ENCODE assay signal across 8 cellular contexts in genomic region chr22:46035742-46036557, GRCh38. TPM values are rescaled to one million over a fixed set of nuclear protein-coding genes. Genes with fewer than 3 reads are reported as not detected.
A peak's percentile ranks its signal among the peaks of the same experiment; 100 is the strongest.
DNase-seq lines count a peak whose midpoint lies in the region; ATAC-seq and TF ChIP-seq lines count a peak whose summit lies in the region.

No MANE protein-coding gene starts in this region.

- peak; percentile 97 for DNase-seq in NCI-H1105 treated with DMSO at 0.1 percent for 48 hours (lab: John Stamatoyannopoulos, UW)
- peak; percentile 81 to 94 for DNase-seq in SW 1271 (lab: John Stamatoyannopoulos, UW)
- DNase-seq in adipocyte (ENCODE audit: low read depth) = peak; percentile 100
- peak; percentile 100 for DNase-seq in cardiac muscle cell (ENCODE audit: low read depth in 1 of 2, low spot score in 1 of 2)
- peak; percentile 100 for DNase-seq in trophoblast cell
- peak; percentile 98 to 99 for DNase-seq in tibial nerve (ENCODE audit: low spot score in 2 of 2)

- H2AK5ac ChIP-seq in trophoblast cell (ENCODE audit: low read length) = peak overlapping the region; percentile 77

- H3K14ac ChIP-seq in trophoblast cell (ENCODE audit: low read length) = peak overlapping the region; percentile 86

- peak overlapping the region; percentile 78 for H3K4ac ChIP-seq in trophoblast cell (ENCODE audit: low read depth, low read length)

- H3K4me3 ChIP-seq in GM12875 (ENCODE audit: low read depth, low read length) (peak overlapping the region; percentile 68), adipocyte (ENCODE audit: low read length) (peak overlapping the region; percentile 91), cardiac muscle cell (peak overlapping the region; percentile 67), trophoblast cell (ENCODE audit: low read depth, low read length) (peak overlapping the region; percentile 76), tibial nerve (peak overlapping the region; percentile 65 to 95 (median 91))

- H3K18ac ChIP-seq in trophoblast cell (ENCODE audit: low read length) = peak overlapping the region; percentile 73

- H3K79me1 ChIP-seq in trophoblast cell (ENCODE audit: low read length) = peaks cover 3% of the 10 kb centered on the region

- TF ChIP-seq CTCF in GM12875 (IDR thresholded peaks at IDR 0.05; ENCODE audit: borderline replicate concordance, insufficient read depth, low read depth, low read length) (no peak), cardiac muscle cell (IDR thresholded peaks at IDR 0.05; ENCODE audit: low read depth, low read length) (no peak), tibial nerve (IDR thresholded peaks at IDR 0.05) (peak in 2 of 5 experiments; percentile 29 to 50)

- ATAC-seq in HG02623 (IDR thresholded peaks at IDR 0.05; ENCODE audit: unreplicated experiment) = peak; percentile 93

- TF ChIP-seq POLR2A in tibial nerve (IDR thresholded peaks at IDR 0.05) = peak; percentile 96 to 98

- H4K8ac ChIP-seq in trophoblast cell (ENCODE audit: low read depth, low read length) = peak overlapping the region; percentile 99

- H2AFZ ChIP-seq in trophoblast cell (ENCODE audit: insufficient read depth, low read length, poor library complexity) = peak overlapping the region; percentile 84

- H3K27ac ChIP-seq in cardiac muscle cell (peak overlapping the region; percentile 85), trophoblast cell (ENCODE audit: low read depth, low read length) (peak overlapping the region; percentile 57), tibial nerve (peak overlapping the region; percentile 91 to 99 (median 98))

- peak overlapping the region; percentile 34 for H2BK5ac ChIP-seq in trophoblast cell (ENCODE audit: low read depth, low read length, poor library complexity)

- H3K4me1 ChIP-seq in adipocyte (ENCODE audit: control insufficient read depth, insufficient read depth, low read length) (peaks cover 36% of the 10 kb centered on the region), cardiac muscle cell (ENCODE audit: low read depth) (no peaks in the 10 kb centered on the region), trophoblast cell (ENCODE audit: control insufficient read depth in 1 of 2, insufficient read depth in 2 of 2, low read length in 2 of 2) (peaks cover 5 to 6% of the 10 kb centered on the region in 2 experiments), tibial nerve (peaks cover 0 to 79% (median 15%) of the 10 kb centered on the region in 4 donors)

- no peaks in the 10 kb centered on the region for H3K9me3 ChIP-seq in adipocyte (ENCODE audit: control insufficient read depth, low read length)
- H3K9me3 ChIP-seq in cardiac muscle cell (ENCODE audit: low read depth) = no peaks in the 10 kb centered on the region
- H3K9me3 ChIP-seq in trophoblast cell (ENCODE audit: insufficient read depth, low read depth, low read length) = no peaks in the 10 kb centered on the region
- no peaks in the 10 kb centered on the region for H3K9me3 ChIP-seq in tibial nerve

- H3K23ac ChIP-seq in trophoblast cell (ENCODE audit: low read length) = no peak overlapping the region

- peak overlapping the region; percentile 91 for H3K9ac ChIP-seq in adipocyte (ENCODE audit: low read length)
- H3K9ac ChIP-seq in trophoblast cell (ENCODE audit: low read length) = peak overlapping the region; percentile 87

- peak overlapping the region; percentile 81 for H4K91ac ChIP-seq in trophoblast cell (ENCODE audit: low read depth, low read length)

- H2BK12ac ChIP-seq in trophoblast cell (ENCODE audit: low read length) = no peak overlapping the region

- H3K27me3 ChIP-seq in adipocyte (replicated peaks; ENCODE audit: control insufficient read depth, insufficient read depth, low read length) = no peaks in the 10 kb centered on the region
- no peaks in the 10 kb centered on the region for H3K27me3 ChIP-seq in cardiac muscle cell
- H3K27me3 ChIP-seq in trophoblast cell (ENCODE audit: insufficient read depth, low read length) = no peaks in the 10 kb centered on the region
- no peaks in the 10 kb centered on the region for H3K27me3 ChIP-seq in tibial nerve

- H4K12ac ChIP-seq in trophoblast cell (ENCODE audit: low read depth, low read length) = peak overlapping the region; percentile 9

- peak overlapping the region; percentile 86 for H3K4me2 ChIP-seq in trophoblast cell (ENCODE audit: low read length)

- H3K79me2 ChIP-seq in trophoblast cell (ENCODE audit: control insufficient read depth, insufficient read depth, low read length, poor library complexity) = peaks cover 3% of the 10 kb centered on the region

- no peaks in the 10 kb centered on the region for H3K36me3 ChIP-seq in adipocyte (ENCODE audit: control insufficient read depth, insufficient read depth, low read length, severe bottlenecking)
- H3K36me3 ChIP-seq in cardiac muscle cell = no peaks in the 10 kb centered on the region
- no peaks in the 10 kb centered on the region for H3K36me3 ChIP-seq in trophoblast cell (ENCODE audit: control insufficient read depth in 1 of 2, insufficient read depth in 2 of 2, low read length in 2 of 2)
- H3K36me3 ChIP-seq in tibial nerve = no peaks in the 10 kb centered on the region

- TF ChIP-seq EP300 in tibial nerve (IDR thresholded peaks at IDR 0.05) = peak; percentile 81 to 98

- H2BK120ac ChIP-seq in trophoblast cell (ENCODE audit: insufficient read depth, low read length, poor library complexity) = peak overlapping the region; percentile 45

- no CpG with 5 or more reads among the region's 84 CpGs for WGBS in trophoblast cell (ENCODE audit: extremely low coverage, insufficient coverage, insufficient read length)
- 1% methylated on average over 35 to 37 of the region's 84 CpGs for WGBS in tibial nerve, 2 donors

RNA-seq across cellular contexts. Expression of gene WNT7B, which starts 59.0 kb away (rescaled TPM):
- not detected in 2 replicates for total RNA-seq in cardiac muscle cell
- polyA plus RNA-seq in cardiac muscle cell = not detected in 2 replicates
- 5.9 and 6.1 TPM in 2 replicates for polyA plus RNA-seq in trophoblast cell (2013)
- total RNA-seq in tibial nerve = not detected

Comparison
In these comparisons a context has a peak if more than half of its experiments do, and no peak if none do; other contexts are left out.
1. Peak in every context shown above with its lines: DNase-seq, ATAC-seq, H3K4me3 ChIP-seq and H3K27ac ChIP-seq.